Comparison of ENCODE assay signal across 20 cellular contexts in the genomic region with DNA sequence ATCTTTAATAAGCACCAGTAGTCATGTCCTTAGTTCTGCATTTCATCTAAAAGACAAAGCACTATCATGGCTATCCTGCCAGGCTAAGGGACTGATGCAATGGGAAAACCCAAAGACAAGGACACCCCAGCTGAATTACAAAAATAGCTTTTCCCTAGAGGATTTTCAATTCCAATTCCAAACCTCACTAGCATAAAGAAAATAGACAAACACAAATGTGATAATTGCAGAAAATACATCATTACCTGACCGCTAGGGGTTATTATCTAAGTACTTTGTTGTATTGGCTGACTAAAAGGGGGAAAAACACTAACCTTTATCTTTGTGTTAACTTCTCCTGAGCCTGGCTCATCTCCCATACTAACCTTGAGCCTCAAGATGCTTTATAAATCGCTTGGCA. TPM values are rescaled to one million over a fixed set of nuclear protein-coding genes. Genes with fewer than 3 reads are reported as not detected.
"Had no signal": no experiment of that assay in that cellular context is flagged by ENCODE, and none has a peak within 500 bp of the region (broad histone marks: within the 10 kb centered on the region; RNA-seq: fewer than 3 reads in every experiment).

No MANE protein-coding gene starts in this region.

- ATAC-seq: activated CD4-positive, alpha-beta T cell treated with anti-CD3 and anti-CD28 coated beads for 36 hours; heart left ventricle had no signal

- H3K27me3 ChIP-seq: ovary, thyroid gland, vagina had no signal

- H3K4me1 ChIP-seq: breast epithelium, thyroid gland had no signal

- H3K36me3 ChIP-seq: breast epithelium, heart left ventricle, left ventricle myocardium inferior, ovary, thyroid gland, vagina had no signal

- H3K4me3 Mint-ChIP-seq: activated CD4-positive, alpha-beta memory T cell treated with anti-CD3 and anti-CD28 coated beads, Interleukin-2, amount 10 ng/mL, durations not matched to agents 7 days and 5 days; activated CD4-positive, alpha-beta T cell treated with anti-CD3 and anti-CD28 coated beads for 36 hours; activated naive CD8-positive, alpha-beta T cell treated with anti-CD3 and anti-CD28 coated beads, Interleukin-2, amount 10 ng/mL, durations not matched to agents 7 days and 5 days; memory B cell had no signal

- DNase-seq: activated CD4-positive, alpha-beta memory T cell treated with anti-CD3 and anti-CD28 coated beads, Interleukin-2, amount 10 ng/mL, durations not matched to agents 7 days and 5 days; activated CD4-positive, alpha-beta T cell treated with anti-CD3 and anti-CD28 coated beads for 36 hours; activated gamma-delta T cell treated with Interleukin-2 at 50 U/mL for 16 hours; activated naive CD8-positive, alpha-beta T cell treated with anti-CD3 and anti-CD28 coated beads, Interleukin-2, amount 10 ng/mL, durations not matched to agents 7 days and 5 days; activated T-cell treated with anti-CD3 and anti-CD28 coated beads, Interleukin-2, amount 50 U/mL, for 48 hours; aorta; heart left ventricle; left ventricle myocardium inferior; ovary; stimulated activated CD4-positive, alpha-beta T cell treated with anti-CD3 and anti-CD28 coated beads, Interleukin-4, amount 100 ng/mL, for 1 hour; stimulated activated CD8-positive, alpha-beta memory T cell treated with anti-CD3 and anti-CD28 coated beads, Interleukin-4, amount 100 ng/mL, for 48 hours; T1000; thyroid gland had no signal

- H3K27ac ChIP-seq: breast epithelium, heart left ventricle, left ventricle myocardium inferior, ovary, thyroid gland, vagina had no signal

- FAIRE-seq: endometrium, frontal cortex, keratinocyte had no signal

- H3K27ac Mint-ChIP-seq: activated CD4-positive, alpha-beta memory T cell treated with anti-CD3 and anti-CD28 coated beads, Interleukin-2, amount 10 ng/mL, durations not matched to agents 7 days and 5 days; activated CD4-positive, alpha-beta T cell treated with anti-CD3 and anti-CD28 coated beads for 36 hours; activated naive CD8-positive, alpha-beta T cell treated with anti-CD3 and anti-CD28 coated beads, Interleukin-2, amount 10 ng/mL, durations not matched to agents 7 days and 5 days; memory B cell had no signal

- H3K27me3 Mint-ChIP-seq: activated CD4-positive, alpha-beta memory T cell treated with anti-CD3 and anti-CD28 coated beads, Interleukin-2, amount 10 ng/mL, durations not matched to agents 7 days and 5 days; activated CD4-positive, alpha-beta T cell treated with anti-CD3 and anti-CD28 coated beads for 36 hours; activated naive CD8-positive, alpha-beta T cell treated with anti-CD3 and anti-CD28 coated beads, Interleukin-2, amount 10 ng/mL, durations not matched to agents 7 days and 5 days; memory B cell had no signal

- H3K9me3 ChIP-seq: left ventricle myocardium inferior, ovary, thyroid gland, vagina had no signal

- H3K9me3 Mint-ChIP-seq: activated CD4-positive, alpha-beta memory T cell treated with anti-CD3 and anti-CD28 coated beads, Interleukin-2, amount 10 ng/mL, durations not matched to agents 7 days and 5 days; activated naive CD8-positive, alpha-beta T cell treated with anti-CD3 and anti-CD28 coated beads, Interleukin-2, amount 10 ng/mL, durations not matched to agents 7 days and 5 days; memory B cell had no signal

- H3K4me3 ChIP-seq: breast epithelium, heart left ventricle, left ventricle myocardium inferior, ovary, thyroid gland, vagina had no signal

RNA-seq across cellular contexts. Expression of gene RTL9, which starts 38.1 kb away (rescaled TPM):
- total RNA-seq: activated CD4-positive, alpha-beta memory T cell treated with anti-CD3 and anti-CD28 coated beads, Interleukin-2, amount 10 ng/mL, durations not matched to agents 7 days and 5 days; activated naive CD8-positive, alpha-beta T cell treated with anti-CD3 and anti-CD28 coated beads, Interleukin-2, amount 10 ng/mL, durations not matched to agents 7 days and 5 days; dermis microvascular lymphatic vessel endothelial cell; vagina had no signal
- polyA plus RNA-seq: aorta had no signal
